In the genomic region with DNA sequence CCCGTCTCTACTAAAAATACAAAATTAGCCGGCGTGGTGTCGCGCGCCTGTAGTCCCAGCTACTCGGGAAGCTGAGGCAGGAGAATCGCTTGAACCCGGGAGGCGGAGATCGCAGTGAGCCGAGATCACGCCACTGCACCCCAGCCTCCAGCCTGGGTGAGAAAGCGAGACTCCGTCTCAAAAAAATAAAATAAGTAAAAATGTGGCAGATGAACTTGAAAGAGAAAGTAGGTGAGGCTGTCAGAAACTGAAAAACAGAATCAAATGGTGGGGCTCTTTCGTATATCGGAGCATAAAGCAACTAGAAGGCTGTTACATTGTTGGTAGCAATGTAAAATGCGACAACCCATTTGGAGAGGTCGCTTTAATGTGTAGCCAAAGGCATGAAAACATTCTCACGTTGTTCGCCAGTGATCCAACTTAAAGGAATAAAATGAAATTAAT, we compare ENCODE assay signal across 8 cellular contexts. TPM values are rescaled to one million over a fixed set of nuclear protein-coding genes. Genes with fewer than 3 reads are reported as not detected.
DNase-seq lines count a peak whose midpoint lies in the region; ATAC-seq and TF ChIP-seq lines count a peak whose summit lies in the region.

No MANE protein-coding gene starts in this region.

- H3K79me2 ChIP-seq in smooth muscle cell (ENCODE audit: low read depth): peaks cover 38% of the 10 kb centered on the region

- H3K4me1 Mint-ChIP-seq in activated T-helper 2 cell treated with anti-CD3 and anti-CD28 coated beads, Interferon-gamma antibody, Interleukin-2, Interleukin-4, amounts not matched to agents 10 μg/mL and 5 μg/mL and 100 μg/mL, durations not matched to agents 14 hours and 24 hours and 36 hours (ENCODE audit: low read depth): peaks cover 31% of the 10 kb centered on the region

- peak overlapping the region; percentile 95 for H3K27ac Mint-ChIP-seq in activated T-helper 2 cell treated with anti-CD3 and anti-CD28 coated beads, Interferon-gamma antibody, Interleukin-2, Interleukin-4, amounts not matched to agents 10 μg/mL and 5 μg/mL and 100 μg/mL, durations not matched to agents 14 hours and 24 hours and 36 hours

- no peaks in the 10 kb centered on the region for H3K27me3 ChIP-seq in iPS-18a (ENCODE audit: control insufficient read depth, insufficient read depth, low read length)
- H3K27me3 ChIP-seq in smooth muscle cell (ENCODE audit: low read depth): no peaks in the 10 kb centered on the region

- no peaks in the 10 kb centered on the region for H3K27me3 Mint-ChIP-seq in activated T-helper 2 cell treated with anti-CD3 and anti-CD28 coated beads, Interferon-gamma antibody, Interleukin-2, Interleukin-4, amounts not matched to agents 10 μg/mL and 5 μg/mL and 100 μg/mL, durations not matched to agents 14 hours and 24 hours and 36 hours (ENCODE audit: low read depth)

- peaks cover 28% of the 10 kb centered on the region for H3K9me3 Mint-ChIP-seq in activated T-helper 2 cell treated with anti-CD3 and anti-CD28 coated beads, Interferon-gamma antibody, Interleukin-2, Interleukin-4, amounts not matched to agents 10 μg/mL and 5 μg/mL and 100 μg/mL, durations not matched to agents 14 hours and 24 hours and 36 hours

- intact Hi-C loops in activated T-helper 2 cell treated with anti-CD3 and anti-CD28 coated beads, Interferon-gamma antibody, Interleukin-2, Interleukin-4, amounts not matched to agents 10 μg/mL and 5 μg/mL and 100 μg/mL, durations not matched to agents 14 hours and 24 hours and 36 hours (cut with micrococcal nuclease): loop anchor here (1.0 to 2.0 kb wide), 2 partner anchors 36 to 39 kb away; no protein-coding TSS in a partner anchor

- WGBS in smooth muscle cell (ENCODE audit: low lambda C conversion rate): 16% methylated on average over 21 of the region's 21 CpGs

- H3F3A ChIP-seq in smooth muscle cell (ENCODE audit: low read depth): no peaks in the 10 kb centered on the region

- no peak for DNase-seq in activated T-helper 2 cell treated with anti-CD3 and anti-CD28 coated beads, Interferon-gamma antibody, Interleukin-2, Interleukin-4, amounts not matched to agents 10 μg/mL and 5 μg/mL and 100 μg/mL, durations not matched to agents 14 hours and 24 hours and 36 hours (ENCODE audit: low spot score)
- DNase-seq in smooth muscle cell (lab: John Stamatoyannopoulos, UW; ENCODE audit: unreplicated experiment) (no peak), ecto neural progenitor cell (ENCODE audit: low spot score) (no peak)

- peaks cover 28% of the 10 kb centered on the region for H4K20me1 ChIP-seq in smooth muscle cell (ENCODE audit: low read depth)

- H3K27ac ChIP-seq in iPS-18a (ENCODE audit: low read length) (peak overlapping the region; percentile 69), smooth muscle cell (ENCODE audit: low read depth) (peak overlapping the region; percentile 97)

- H3K9ac ChIP-seq in iPS-18a (ENCODE audit: low read length) (peak overlapping the region; percentile 91), smooth muscle cell (ENCODE audit: low read depth) (peak overlapping the region; percentile 66)

- H3K4me1 ChIP-seq in iPS-18a (ENCODE audit: control insufficient read depth, low read depth, low read length) (no peaks in the 10 kb centered on the region), smooth muscle cell (ENCODE audit: low read depth) (peaks cover 22% of the 10 kb centered on the region)

- peak overlapping the region; percentile 95 for H2AFZ ChIP-seq in smooth muscle cell (ENCODE audit: low read depth)

- H3K4me2 ChIP-seq in smooth muscle cell: peak overlapping the region; percentile 82

- H3K9me3 ChIP-seq in iPS-18a (ENCODE audit: control insufficient read depth, low read depth, low read length): peaks cover 3% of the 10 kb centered on the region
- no peaks in the 10 kb centered on the region for H3K9me3 ChIP-seq in smooth muscle cell (replicated peaks; ENCODE audit: low read depth)

- H3K4me3 ChIP-seq in GM08714 (ENCODE audit: low read length) (peak overlapping the region; percentile 84), iPS-18a (ENCODE audit: low read length) (peak overlapping the region; percentile 87), smooth muscle cell (peak overlapping the region; percentile 84)

- H3K36me3 Mint-ChIP-seq in activated T-helper 2 cell treated with anti-CD3 and anti-CD28 coated beads, Interferon-gamma antibody, Interleukin-2, Interleukin-4, amounts not matched to agents 10 μg/mL and 5 μg/mL and 100 μg/mL, durations not matched to agents 14 hours and 24 hours and 36 hours (ENCODE audit: low read depth): peaks cover 52% of the 10 kb centered on the region

- no peak for TF ChIP-seq CTCF in smooth muscle cell (IDR thresholded peaks at IDR 0.05; ENCODE audit: borderline replicate concordance, insufficient read depth, poor library complexity, severe bottlenecking)

- peak overlapping the region; percentile 92 for H3K4me3 Mint-ChIP-seq in activated T-helper 2 cell treated with anti-CD3 and anti-CD28 coated beads, Interferon-gamma antibody, Interleukin-2, Interleukin-4, amounts not matched to agents 10 μg/mL and 5 μg/mL and 100 μg/mL, durations not matched to agents 14 hours and 24 hours and 36 hours (ENCODE audit: low read depth)

- H3K36me3 ChIP-seq in iPS-18a (ENCODE audit: control insufficient read depth, low read depth, low read length) (peaks cover 19% of the 10 kb centered on the region), smooth muscle cell (ENCODE audit: low read depth) (no peaks in the 10 kb centered on the region)

- ATAC-seq in HG02938 (IDR thresholded peaks at IDR 0.05; ENCODE audit: unreplicated experiment) (peak; percentile 11), GM18520 (IDR thresholded peaks at IDR 0.05; ENCODE audit: unreplicated experiment) (no peak), HG03571 (IDR thresholded peaks at IDR 0.05; ENCODE audit: unreplicated experiment) (no peak)

RNA-seq across cellular contexts. Expression of gene CCNT1, which starts 0.8 kb away (rescaled TPM):
- total RNA-seq in activated T-helper 2 cell treated with anti-CD3 and anti-CD28 coated beads, Interferon-gamma antibody, Interleukin-2, Interleukin-4, amounts not matched to agents 10 μg/mL and 5 μg/mL and 100 μg/mL, durations not matched to agents 14 hours and 24 hours and 36 hours: 70.2 and 71.9 TPM in 2 replicates
- 38.4 and 39.7 TPM in 2 replicates for total RNA-seq in smooth muscle cell
- 7.5 and 8.6 TPM in 2 replicates for polyA plus RNA-seq in smooth muscle cell

RNA-seq across cellular contexts. Expression of gene KANSL2, which starts 35.2 kb away (rescaled TPM):
- 59.5 and 62.7 TPM in 2 replicates for total RNA-seq in activated T-helper 2 cell treated with anti-CD3 and anti-CD28 coated beads, Interferon-gamma antibody, Interleukin-2, Interleukin-4, amounts not matched to agents 10 μg/mL and 5 μg/mL and 100 μg/mL, durations not matched to agents 14 hours and 24 hours and 36 hours
- total RNA-seq in smooth muscle cell: 40.7 and 79.0 TPM in 2 replicates
- 27.9 and 29.7 TPM in 2 replicates for polyA plus RNA-seq in smooth muscle cell
